Comparison of ENCODE assay signal across 2 cellular contexts in genomic region chr1:10490271-10490970, GRCh38.
TF ChIP-seq lines count a peak whose summit lies in the region.

No MANE protein-coding gene starts in this region.

TF ChIP-seq in liver, 16 proteins besides CTCF, POLR2A, EP300 and RAD21:
- TF ChIP-seq JUND (IDR thresholded peaks at IDR 0.05), result no peak
- no peak for TF ChIP-seq EGR1 (IDR thresholded peaks at IDR 0.05; ENCODE audit: low read depth in 2 of 2)
- no peak for TF ChIP-seq HNF4A (conservative IDR thresholded peaks at IDR 0.05)
- TF ChIP-seq TAF1 (conservative IDR thresholded peaks at IDR 0.05), result no peak
- TF ChIP-seq FOXA1 (IDR thresholded peaks at IDR 0.05), result no peak
- no peak for TF ChIP-seq SP1 (IDR thresholded peaks at IDR 0.05)
- no peak for TF ChIP-seq ZBTB33 (IDR thresholded peaks at IDR 0.05)
- TF ChIP-seq RXRA (IDR thresholded peaks at IDR 0.05), result no peak
- TF ChIP-seq YY1 (IDR thresholded peaks at IDR 0.05), result no peak
- TF ChIP-seq GABPA (IDR thresholded peaks at IDR 0.05 in 1 of 2, conservative IDR thresholded peaks at IDR 0.05 in 1 of 2), result no peak
- no peak for TF ChIP-seq HNF4G (IDR thresholded peaks at IDR 0.05)
- TF ChIP-seq, protein P1, sequence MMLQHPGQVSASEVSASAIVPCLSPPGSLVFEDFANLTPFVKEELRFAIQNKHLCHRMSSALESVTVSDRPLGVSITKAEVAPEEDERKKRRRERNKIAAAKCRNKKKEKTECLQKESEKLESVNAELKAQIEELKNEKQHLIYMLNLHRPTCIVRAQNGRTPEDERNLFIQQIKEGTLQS (IDR thresholded peaks at IDR 0.05), result no peak
- TF ChIP-seq, protein P2, sequence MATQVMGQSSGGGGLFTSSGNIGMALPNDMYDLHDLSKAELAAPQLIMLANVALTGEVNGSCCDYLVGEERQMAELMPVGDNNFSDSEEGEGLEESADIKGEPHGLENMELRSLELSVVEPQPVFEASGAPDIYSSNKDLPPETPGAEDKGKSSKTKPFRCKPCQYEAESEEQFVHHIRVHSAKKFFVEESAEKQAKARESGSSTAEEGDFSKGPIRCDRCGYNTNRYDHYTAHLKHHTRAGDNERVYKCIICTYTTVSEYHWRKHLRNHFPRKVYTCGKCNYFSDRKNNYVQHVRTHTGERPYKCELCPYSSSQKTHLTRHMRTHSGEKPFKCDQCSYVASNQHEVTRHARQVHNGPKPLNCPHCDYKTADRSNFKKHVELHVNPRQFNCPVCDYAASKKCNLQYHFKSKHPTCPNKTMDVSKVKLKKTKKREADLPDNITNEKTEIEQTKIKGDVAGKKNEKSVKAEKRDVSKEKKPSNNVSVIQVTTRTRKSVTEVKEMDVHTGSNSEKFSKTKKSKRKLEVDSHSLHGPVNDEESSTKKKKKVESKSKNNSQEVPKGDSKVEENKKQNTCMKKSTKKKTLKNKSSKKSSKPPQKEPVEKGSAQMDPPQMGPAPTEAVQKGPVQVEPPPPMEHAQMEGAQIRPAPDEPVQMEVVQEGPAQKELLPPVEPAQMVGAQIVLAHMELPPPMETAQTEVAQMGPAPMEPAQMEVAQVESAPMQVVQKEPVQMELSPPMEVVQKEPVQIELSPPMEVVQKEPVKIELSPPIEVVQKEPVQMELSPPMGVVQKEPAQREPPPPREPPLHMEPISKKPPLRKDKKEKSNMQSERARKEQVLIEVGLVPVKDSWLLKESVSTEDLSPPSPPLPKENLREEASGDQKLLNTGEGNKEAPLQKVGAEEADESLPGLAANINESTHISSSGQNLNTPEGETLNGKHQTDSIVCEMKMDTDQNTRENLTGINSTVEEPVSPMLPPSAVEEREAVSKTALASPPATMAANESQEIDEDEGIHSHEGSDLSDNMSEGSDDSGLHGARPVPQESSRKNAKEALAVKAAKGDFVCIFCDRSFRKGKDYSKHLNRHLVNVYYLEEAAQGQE (IDR thresholded peaks at IDR 0.05), result no peak

TF ChIP-seq in HepG2, 621 proteins besides CTCF, POLR2A, EP300 and RAD21:
- TF ChIP-seq ADNP (CRISPR knock-in tag; IDR thresholded peaks at IDR 0.05) (no peak), SKI (IDR thresholded peaks at IDR 0.05; ENCODE audit: partially characterized antibody) (no peak), ZNF839 (CRISPR knock-in tag; IDR thresholded peaks at IDR 0.05; ENCODE audit: borderline replicate concordance) (no peak), ZNF430 (CRISPR knock-in tag; IDR thresholded peaks at IDR 0.05) (no peak), SOX13 (IDR thresholded peaks at IDR 0.05) (no peak), SOX13 (CRISPR knock-in tag; conservative IDR thresholded peaks at IDR 0.05 in 1 of 2, IDR thresholded peaks at IDR 0.05 in 1 of 2) (no peak), NKX3-1 (CRISPR knock-in tag; IDR thresholded peaks at IDR 0.05) (no peak), MYC (CRISPR knock-in tag; IDR thresholded peaks at IDR 0.05; ENCODE audit: borderline replicate concordance) (no peak), TRIM24 (CRISPR knock-in tag; IDR thresholded peaks at IDR 0.05) (no peak), ZFP82 (CRISPR knock-in tag; IDR thresholded peaks at IDR 0.05; ENCODE audit: borderline replicate concordance) (no peak), RFX3 (CRISPR knock-in tag; IDR thresholded peaks at IDR 0.05) (no peak)
- TF ChIP-seq, protein P3, sequence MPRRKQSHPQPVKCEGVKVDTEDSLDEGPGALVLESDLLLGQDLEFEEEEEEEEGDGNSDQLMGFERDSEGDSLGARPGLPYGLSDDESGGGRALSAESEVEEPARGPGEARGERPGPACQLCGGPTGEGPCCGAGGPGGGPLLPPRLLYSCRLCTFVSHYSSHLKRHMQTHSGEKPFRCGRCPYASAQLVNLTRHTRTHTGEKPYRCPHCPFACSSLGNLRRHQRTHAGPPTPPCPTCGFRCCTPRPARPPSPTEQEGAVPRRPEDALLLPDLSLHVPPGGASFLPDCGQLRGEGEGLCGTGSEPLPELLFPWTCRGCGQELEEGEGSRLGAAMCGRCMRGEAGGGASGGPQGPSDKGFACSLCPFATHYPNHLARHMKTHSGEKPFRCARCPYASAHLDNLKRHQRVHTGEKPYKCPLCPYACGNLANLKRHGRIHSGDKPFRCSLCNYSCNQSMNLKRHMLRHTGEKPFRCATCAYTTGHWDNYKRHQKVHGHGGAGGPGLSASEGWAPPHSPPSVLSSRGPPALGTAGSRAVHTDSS (CRISPR knock-in tag; conservative IDR thresholded peaks at IDR 0.05), result no peak
